ENCODE assay signal across 9 cellular contexts in genomic region chr5:170747851-170748250, GRCh38. TPM values are rescaled to one million over a fixed set of nuclear protein-coding genes. Genes with fewer than 3 reads are reported as not detected.
DNase-seq lines count a peak whose midpoint lies in the region; ATAC-seq and TF ChIP-seq lines count a peak whose summit lies in the region.
"Had no signal": no experiment of that assay in that cellular context is flagged by ENCODE, and none has a peak within 500 bp of the region (broad histone marks: within the 10 kb centered on the region; RNA-seq: fewer than 3 reads in every experiment).

No MANE protein-coding gene starts in this region.

- H3K36me3 ChIP-seq in heart left ventricle = no peaks in the 10 kb centered on the region

- H3K4me1 ChIP-seq in heart left ventricle = peaks cover 2 to 73% (median 58%) of the 10 kb centered on the region in 12 donors

- peak; percentile 40 for DNase-seq in DMS 273 (lab: John Stamatoyannopoulos, UW; ENCODE audit: unreplicated experiment)
- no peak for DNase-seq in DMS 273 treated with DMSO at 0.1 percent for 48 hours (lab: John Stamatoyannopoulos, UW)
- DNase-seq in heart left ventricle = peak in 3 of 5 donors; percentile 28 to 47 (median 36)
- DNase-seq in type B pancreatic cell (ENCODE audit: extremely low spot score, unreplicated experiment) = no peak
- DNase-seq in activated T-helper 1 cell treated with anti-CD3 and anti-CD28 coated beads, Interleukin-12 subunit alpha, Interleukin-12 subunit beta, Interleukin-2, Interleukin-4 antibody, amounts not matched to agents 30 ng/mL and 10 ng/mL and 1 ng/mL, durations not matched to agents 14 hours and 24 hours and 36 hours (ENCODE audit: low spot score) = no peak
- no peak for DNase-seq in HuH-7.5 (ENCODE audit: low spot score)
- DNase-seq: midbrain had no signal

- H3K4me1 Mint-ChIP-seq in type B pancreatic cell (ENCODE audit: unreplicated experiment) = peaks cover 16% of the 10 kb centered on the region
- H3K4me1 Mint-ChIP-seq in activated T-helper 1 cell treated with anti-CD3 and anti-CD28 coated beads, Interleukin-12 subunit alpha, Interleukin-12 subunit beta, Interleukin-2, Interleukin-4 antibody, amounts not matched to agents 30 ng/mL and 10 ng/mL and 1 ng/mL, durations not matched to agents 14 hours and 24 hours and 36 hours (ENCODE audit: low read depth) = no peaks in the 10 kb centered on the region

- no peak for TF ChIP-seq POLR2A in heart left ventricle (IDR thresholded peaks at IDR 0.05)
- TF ChIP-seq POLR2A in GM18505 (IDR thresholded peaks at IDR 0.05; ENCODE audit: borderline replicate concordance, extremely low read depth, insufficient read depth, insufficient read length) = no peak

- no peaks in the 10 kb centered on the region for H3K36me3 Mint-ChIP-seq in type B pancreatic cell
- H3K36me3 Mint-ChIP-seq in activated T-helper 1 cell treated with anti-CD3 and anti-CD28 coated beads, Interleukin-12 subunit alpha, Interleukin-12 subunit beta, Interleukin-2, Interleukin-4 antibody, amounts not matched to agents 30 ng/mL and 10 ng/mL and 1 ng/mL, durations not matched to agents 14 hours and 24 hours and 36 hours (ENCODE audit: low read depth) = no peaks in the 10 kb centered on the region

- no peak overlapping the region for H3K4me3 ChIP-seq in heart left ventricle

- 68 to 81% (median 73%) methylated on average over 10 of the region's 10 CpGs for WGBS in heart left ventricle, 4 donors

- H3K9me3 ChIP-seq in heart left ventricle = no peaks in the 10 kb centered on the region

- intact Hi-C loops in heart left ventricle (cut with DNase I) = loop anchor here in 7 of 10 donors (1.0 to 10.0 kb wide), 5 partner anchors 8 to 587 kb away; partner anchors contain the start of gene RANBP17 (in 1 of the 7)
- intact Hi-C loops in activated T-helper 1 cell treated with anti-CD3 and anti-CD28 coated beads, Interleukin-12 subunit alpha, Interleukin-12 subunit beta, Interleukin-2, Interleukin-4 antibody, amounts not matched to agents 30 ng/mL and 10 ng/mL and 1 ng/mL, durations not matched to agents 14 hours and 24 hours and 36 hours (cut with micrococcal nuclease) = no loop called here

- peak overlapping the region; percentile 67 for H3K4me3 Mint-ChIP-seq in type B pancreatic cell
- no peak overlapping the region for H3K4me3 Mint-ChIP-seq in activated T-helper 1 cell treated with anti-CD3 and anti-CD28 coated beads, Interleukin-12 subunit alpha, Interleukin-12 subunit beta, Interleukin-2, Interleukin-4 antibody, amounts not matched to agents 30 ng/mL and 10 ng/mL and 1 ng/mL, durations not matched to agents 14 hours and 24 hours and 36 hours

- ATAC-seq in heart left ventricle (peak; percentile 8 to 21 (median 14)), GM18505 (IDR thresholded peaks at IDR 0.05; ENCODE audit: unreplicated experiment) (no peak)

- H3K9me3 Mint-ChIP-seq in type B pancreatic cell = no peaks in the 10 kb centered on the region
- H3K9me3 Mint-ChIP-seq in activated T-helper 1 cell treated with anti-CD3 and anti-CD28 coated beads, Interleukin-12 subunit alpha, Interleukin-12 subunit beta, Interleukin-2, Interleukin-4 antibody, amounts not matched to agents 30 ng/mL and 10 ng/mL and 1 ng/mL, durations not matched to agents 14 hours and 24 hours and 36 hours = no peaks in the 10 kb centered on the region

- TF ChIP-seq CTCF in VCaP (conservative IDR thresholded peaks at IDR 0.05) (peak; percentile 58), heart left ventricle (IDR thresholded peaks at IDR 0.05) (peak; percentile 30 to 60 (median 44)), type B pancreatic cell (conservative IDR thresholded peaks at IDR 0.05) (peak; percentile 72)

- peaks cover 20% of the 10 kb centered on the region for H3K27me3 Mint-ChIP-seq in type B pancreatic cell
- H3K27me3 Mint-ChIP-seq in activated T-helper 1 cell treated with anti-CD3 and anti-CD28 coated beads, Interleukin-12 subunit alpha, Interleukin-12 subunit beta, Interleukin-2, Interleukin-4 antibody, amounts not matched to agents 30 ng/mL and 10 ng/mL and 1 ng/mL, durations not matched to agents 14 hours and 24 hours and 36 hours (ENCODE audit: insufficient read depth) = peaks cover 9% of the 10 kb centered on the region

- H3K27ac ChIP-seq in VCaP (no peak overlapping the region), heart left ventricle (peak overlapping the region; percentile 66 to 95 (median 82))

- peaks cover 0 to 15% (median 0%) of the 10 kb centered on the region in 9 donors for H3K27me3 ChIP-seq in heart left ventricle

- peak overlapping the region; percentile 91 for H3K27ac Mint-ChIP-seq in type B pancreatic cell
- no peak overlapping the region for H3K27ac Mint-ChIP-seq in activated T-helper 1 cell treated with anti-CD3 and anti-CD28 coated beads, Interleukin-12 subunit alpha, Interleukin-12 subunit beta, Interleukin-2, Interleukin-4 antibody, amounts not matched to agents 30 ng/mL and 10 ng/mL and 1 ng/mL, durations not matched to agents 14 hours and 24 hours and 36 hours

RNA-seq across cellular contexts. Expression of gene GABRP, which starts 35.7 kb away (rescaled TPM):
- total RNA-seq in heart left ventricle (1 to 10 TPM in 1 of 9 donors, under 1 TPM in 5, not detected in 3; 0.21 to 2.9 (median 0.31) TPM), type B pancreatic cell (ENCODE audit: low replicate concordance) (55.6 and 198 TPM in 2 replicates)
- under 1 TPM; 0.08 to 0.22 TPM for polyA plus RNA-seq in heart left ventricle
- total RNA-seq in activated T-helper 1 cell treated with anti-CD3 and anti-CD28 coated beads, Interleukin-12 subunit alpha, Interleukin-12 subunit beta, Interleukin-2, Interleukin-4 antibody, amounts not matched to agents 30 ng/mL and 10 ng/mL and 1 ng/mL, durations not matched to agents 14 hours and 24 hours and 36 hours = not detected in 2 replicates

Comparison
In these comparisons a context has a peak if more than half of its experiments do, and no peak if none do; other contexts are left out.
1. DNase-seq: peak in DMS 273 (single experiment) and heart left ventricle (3 of 5); none in DMS 273 treated with DMSO at 0.1 percent for 48 hours (single experiment), type B pancreatic cell (single experiment), activated T-helper 1 cell treated with anti-CD3 and anti-CD28 coated beads, Interleukin-12 subunit alpha, Interleukin-12 subunit beta, Interleukin-2, Interleukin-4 antibody, amounts not matched to agents 30 ng/mL and 10 ng/mL and 1 ng/mL, durations not matched to agents 14 hours and 24 hours and 36 hours (single experiment) and HuH-7.5 (single experiment).
2. RNA of gene GABRP, which starts 35.7 kb away (total RNA-seq): 55.6 to 198 TPM in type B pancreatic cell; 0.21 to 2.9 TPM in heart left ventricle and not detected in activated T-helper 1 cell treated with anti-CD3 and anti-CD28 coated beads, Interleukin-12 subunit alpha, Interleukin-12 subunit beta, Interleukin-2, Interleukin-4 antibody, amounts not matched to agents 30 ng/mL and 10 ng/mL and 1 ng/mL, durations not matched to agents 14 hours and 24 hours and 36 hours; every median in the first group is over 10 times any median in the second.
3. Peak in every context shown above with its lines, with median percentiles within 50 percentile points of each other: CTCF ChIP-seq.